Comparison of ENCODE assay signal across 8 cellular contexts in genomic region chr6:44127186-44128019, GRCh38. TPM values are rescaled to one million over a fixed set of nuclear protein-coding genes. Genes with fewer than 3 reads are reported as not detected.
A peak's percentile ranks its signal among the peaks of the same experiment; 100 is the strongest.
DNase-seq lines count a peak whose midpoint lies in the region; ATAC-seq and TF ChIP-seq lines count a peak whose summit lies in the region.

Gene MRPL14, minus strand, starts transcription at chr6:44127452. Its CDS starts 10,841 bp downstream, at chr6:44116611.
Gene TMEM63B, plus strand, starts transcription at chr6:44127554. Its CDS starts 7,031 bp downstream, at chr6:44134585.

- WGBS in right lobe of liver (ENCODE audit: insufficient coverage, low coverage, low lambda C conversion rate, missing lambda C conversion rate), result 0% methylated on average over 7 of the region's 80 CpGs

- H3K4me3 ChIP-seq in AG04450 (ENCODE audit: low read depth, low read length) (peak within 1 kb of the TSS; percentile 80), right lobe of liver (peak within 1 kb of the TSS; percentile 93 to 97 (median 94))

- POLR2A ChIA-PET in AG04450 (lab: Yijun Ruan, JAX), result no interaction called here

- no peaks in the 10 kb centered on the region for H3K36me3 ChIP-seq in right lobe of liver

- H3K27ac ChIP-seq in AG04450 (ENCODE audit: low read depth, low read length) (peak within 1 kb of the TSS; percentile 90), right lobe of liver (peak within 1 kb of the TSS; percentile 81 to 93 (median 86))

- H3K27me3 ChIP-seq in AG04450 (ENCODE audit: control insufficient read depth, insufficient read depth, low read length), result no peaks in the 10 kb centered on the region
- H3K27me3 ChIP-seq in right lobe of liver, result no peaks in the 10 kb centered on the region

- H3K9me3 ChIP-seq in AG04450 (ENCODE audit: control insufficient read depth, insufficient read depth, low read length), result no peaks in the 10 kb centered on the region; the same call in 1 of the 2 replicates
- no peaks in the 10 kb centered on the region for H3K9me3 ChIP-seq in right lobe of liver

- TF ChIP-seq CTCF in AG04450 (IDR thresholded peaks at IDR 0.05; ENCODE audit: low read depth, low read length), result no peak
- TF ChIP-seq CTCF in right lobe of liver (IDR thresholded peaks at IDR 0.05), result no peak

- DNase-seq in AG04450 (ENCODE audit: low read depth, low spot score), result peak; percentile 54
- peak; percentile 96 for DNase-seq in NCI-H69 (lab: John Stamatoyannopoulos, UW)
- peak; percentile 86 to 88 for DNase-seq in activated CD4-positive, alpha-beta T cell treated with anti-CD3 and anti-CD28 coated beads, Interleukin-2, amount 50 U/mL, for 48 hours
- peak; percentile 80 to 92 for DNase-seq in dermis microvascular lymphatic vessel endothelial cell (ENCODE audit: low read depth in 2 of 2)
- peak; percentile 91 to 94 (median 93) for DNase-seq in right lobe of liver
- DNase-seq in stimulated activated CD4-positive, alpha-beta T cell treated with anti-CD3 and anti-CD28 coated beads, Interleukin-4, amount 100 ng/mL, for 24 hours, result peak; percentile 90

- intact Hi-C loops in right lobe of liver (cut with DNase I), result no loop called here

- peak; percentile 51 for TF ChIP-seq POLR2A in right lobe of liver (IDR thresholded peaks at IDR 0.05)

- CTCF ChIA-PET in AG04450 (lab: Charles Lee), result no interaction called here

- peaks cover 0 to 48% (median 22%) of the 10 kb centered on the region in 4 donors for H3K4me1 ChIP-seq in right lobe of liver

- ATAC-seq in GM18873 (IDR thresholded peaks at IDR 0.05; ENCODE audit: low FRiP score, unreplicated experiment) (peak; percentile 47), HG03159 (IDR thresholded peaks at IDR 0.05; ENCODE audit: unreplicated experiment) (peak; percentile 52), right lobe of liver (peak; percentile 86 to 94 (median 90))

RNA-seq across cellular contexts. Expression of gene MRPL14, which starts in this region (rescaled TPM):
- polyA plus RNA-seq in AG04450 (2011; rRNA removed), result 57.3 and 64.1 TPM in 2 replicates
- 22.5 and 31.9 TPM in 2 replicates for polyA minus RNA-seq in AG04450 (2011; rRNA and poly(A)+ RNA removed)
- total RNA-seq in dermis microvascular lymphatic vessel endothelial cell, result 52.6 and 57.9 TPM in 2 replicates
- total RNA-seq in right lobe of liver, result 10 to 100 TPM; 26.5 to 70.0 (median 35.4) TPM

RNA-seq across cellular contexts. Expression of gene TMEM63B, which starts in this region (rescaled TPM):
- polyA plus RNA-seq in AG04450 (2011; rRNA removed), result 39.4 and 42.1 TPM in 2 replicates
- 57.8 and 73.6 TPM in 2 replicates for polyA minus RNA-seq in AG04450 (2011; rRNA and poly(A)+ RNA removed)
- total RNA-seq in dermis microvascular lymphatic vessel endothelial cell (10.5 and 21.7 TPM in 2 replicates), right lobe of liver (10 to 100 TPM; 30.6 to 41.0 (median 36.8) TPM)

Comparison
In these comparisons a context has a peak if more than half of its experiments do, and no peak if none do; other contexts are left out.
1. Peak in every context shown above with its lines: DNase-seq, ATAC-seq, H3K4me3 ChIP-seq and H3K27ac ChIP-seq.